ENCODE assay signal across 11 cellular contexts in genomic region chr2:207772081-207772843, GRCh38. TPM values are rescaled to one million over a fixed set of nuclear protein-coding genes. Genes with fewer than 3 reads are reported as not detected.
DNase-seq lines count a peak whose midpoint lies in the region; ATAC-seq and TF ChIP-seq lines count a peak whose summit lies in the region.
"Had no signal": no experiment of that assay in that cellular context is flagged by ENCODE, and none has a peak within 500 bp of the region (broad histone marks: within the 10 kb centered on the region; RNA-seq: fewer than 3 reads in every experiment).

No MANE protein-coding gene starts in this region.

- no peak for TF ChIP-seq CTCF in WTC11 (IDR thresholded peaks at IDR 0.05)

- peaks cover 6% of the 10 kb centered on the region for H3K36me3 Mint-ChIP-seq in WTC11

- POLR2A ChIA-PET in WTC11 (lab: Charles Lee) = no interaction called here

- no peaks in the 10 kb centered on the region for H3K27me3 Mint-ChIP-seq in WTC11 (ENCODE audit: low read depth)

- ATAC-seq in WTC11 = peak; percentile 10
- ATAC-seq in GM18868 (IDR thresholded peaks at IDR 0.05; ENCODE audit: unreplicated experiment) = no peak
- ATAC-seq: lower lobe of right lung had no signal

- no peaks in the 10 kb centered on the region for H3K9me3 Mint-ChIP-seq in WTC11

- peak overlapping the region; percentile 89 for H3K27ac Mint-ChIP-seq in WTC11

- peak; percentile 20 for DNase-seq in NCI-H748 (lab: John Stamatoyannopoulos, UW; ENCODE audit: unreplicated experiment)
- no peak for DNase-seq in NCI-H748 treated with DMSO at 0.1 percent for 48 hours (lab: John Stamatoyannopoulos, UW)
- DNase-seq in WTC11 (ENCODE audit: low spot score) = peak; percentile 72
- peak; percentile 14 for DNase-seq in fibroblast of gingiva (ENCODE audit: low read depth)
- DNase-seq in stimulated activated CD4-positive, alpha-beta T cell treated with anti-CD3 and anti-CD28 coated beads, Interleukin-4, amount 100 ng/mL, for 1 hour = peak; percentile 43
- DNase-seq in T1000 (lab: John Stamatoyannopoulos, UW) = no peak
- DNase-seq in Ammon's horn (ENCODE audit: low spot score) = no peak
- DNase-seq: ACHN, lower lobe of right lung, NCI-H146 had no signal

- H3K4me1 Mint-ChIP-seq in WTC11 = peaks cover 55% of the 10 kb centered on the region

- CTCF ChIA-PET in WTC11 (lab: Charles Lee) = interaction anchor here (0.7 to 1.5 kb wide), 3 partner anchors 19 to 268 kb away, joined by 3 to 8 read pairs (median 3); no protein-coding TSS in a partner anchor

- peak overlapping the region; percentile 15 for H3K4me3 Mint-ChIP-seq in WTC11

TF ChIP-seq in WTC11, 78 proteins besides CTCF, POLR2A, EP300 and RAD21:
- peak; percentile 82; the same call in 1 of the 2 replicates for TF ChIP-seq ZSCAN18 (CRISPR knock-in tag; IDR thresholded peaks at IDR 0.05)
- TF ChIP-seq PRRX2 (CRISPR knock-in tag; IDR thresholded peaks at IDR 0.05) = 0 out of 2 replicates have a peak, but pooled peaks have one; percentile 76
- no peak for TF ChIP-seq ZNF416 (CRISPR knock-in tag; IDR thresholded peaks at IDR 0.05)
- TF ChIP-seq ZNF396 (CRISPR knock-in tag; IDR thresholded peaks at IDR 0.05; ENCODE audit: borderline replicate concordance) = peak; percentile 87; the same call in 1 of the 2 replicates
- TF ChIP-seq ZNF532 (CRISPR knock-in tag; IDR thresholded peaks at IDR 0.05; ENCODE audit: borderline replicate concordance) = peak; percentile 91; the same call in 1 of the 2 replicates
- TF ChIP-seq MXD4 (CRISPR knock-in tag; IDR thresholded peaks at IDR 0.05; ENCODE audit: borderline replicate concordance) = 0 out of 2 replicates have a peak, but pooled peaks have one; percentile 67
- peak; percentile 95 for TF ChIP-seq ETV6 (CRISPR knock-in tag; IDR thresholded peaks at IDR 0.05)
- 0 out of 2 replicates have a peak, but pooled peaks have one; percentile 63 for TF ChIP-seq AR (CRISPR knock-in tag; IDR thresholded peaks at IDR 0.05)
- TF ChIP-seq NR1H2 (CRISPR knock-in tag; IDR thresholded peaks at IDR 0.05) = no peak

RNA-seq across cellular contexts. Expression of gene FZD5, which starts 2.6 kb away (rescaled TPM):
- total RNA-seq in WTC11 (2021) = 52.8 to 103 TPM (median 53.7 TPM) in 3 replicates

Comparison
In these comparisons a context has a peak if more than half of its experiments do, and no peak if none do; other contexts are left out.
1. DNase-seq: peak in NCI-H748 (single experiment), WTC11 (single experiment), fibroblast of gingiva (single experiment) and stimulated activated CD4-positive, alpha-beta T cell treated with anti-CD3 and anti-CD28 coated beads, Interleukin-4, amount 100 ng/mL, for 1 hour (single experiment); none in NCI-H748 treated with DMSO at 0.1 percent for 48 hours (single experiment), T1000 (single experiment) and Ammon's horn (single experiment).